9 cellular contexts compared by ENCODE assay signal in the genomic region with DNA sequence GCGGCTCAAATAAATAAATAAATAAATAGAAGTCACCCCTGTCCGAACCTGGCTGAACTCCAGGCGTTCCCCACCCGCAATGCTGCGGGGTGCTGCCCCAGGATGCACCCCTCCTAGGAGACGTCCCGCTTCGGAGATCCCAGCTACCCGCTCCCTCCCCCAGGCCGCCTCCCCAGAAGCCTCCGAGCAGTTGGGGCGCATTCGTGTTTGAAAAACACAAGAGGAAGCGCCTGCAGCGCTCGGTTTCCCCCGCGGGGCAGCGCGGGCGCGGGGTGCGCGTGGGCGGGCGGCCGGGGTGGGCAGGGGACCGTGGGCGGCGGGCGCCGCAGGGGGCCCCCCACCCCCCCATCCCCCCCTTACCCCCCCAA. TPM values are rescaled to one million over a fixed set of nuclear protein-coding genes. Genes with fewer than 3 reads are reported as not detected.
DNase-seq lines count a peak whose midpoint lies in the region; ATAC-seq, FAIRE-seq and TF ChIP-seq lines count a peak whose summit lies in the region.
"Had no signal": no experiment of that assay in that cellular context is flagged by ENCODE, and none has a peak within 500 bp of the region (broad histone marks: within the 10 kb centered on the region; RNA-seq: fewer than 3 reads in every experiment).

No MANE protein-coding gene starts in this region.

- no peak overlapping the region for H2BK15ac ChIP-seq in H1 (ENCODE audit: low read length)

- 0 out of 2 replicates have a peak overlapping the region, but pooled peaks have one; percentile 85 for H2BK5ac ChIP-seq in H1 (ENCODE audit: low read depth, low read length)

- H2BK12ac ChIP-seq in H1 (ENCODE audit: low read depth, low read length): peak overlapping the region; percentile 98; the same call in 1 of the 2 replicates

- no peak overlapping the region for H3K23ac ChIP-seq in H1 (ENCODE audit: insufficient read length)

- 4% methylated on average over 13 of the region's 32 CpGs; no CpG with 5 or more reads in 1 of the 2 experiments for WGBS in H1 (ENCODE audit: extremely low coverage in 1 of 2, insufficient coverage in 1 of 2, insufficient read length in 1 of 2, insufficient replicate concordance in 2 of 2, low coverage in 1 of 2, low lambda C conversion rate in 2 of 2, missing lambda C conversion rate in 1 of 2), 2 experiments
- WGBS in tibial nerve, 2 donors: 0 to 3% methylated on average over 22 to 27 of the region's 32 CpGs

- no peaks in the 10 kb centered on the region; the same call in 1 of the 2 replicates for H3K79me1 ChIP-seq in H1 (ENCODE audit: low read depth, low read length)

- peak overlapping the region; percentile 94; the same call in 1 of the 2 replicates for H4K8ac ChIP-seq in H1 (ENCODE audit: extremely low read depth, insufficient read depth, low read length)

- H3K18ac ChIP-seq in H1 (ENCODE audit: extremely low read depth, low read length): peak overlapping the region; percentile 86; the same call in 1 of the 2 replicates

- no peak for FAIRE-seq in H1 (lab: Jason Lieb, UNC)

- H3K27ac ChIP-seq in H1 (ENCODE audit: low read depth, low read length) (no peak overlapping the region), tibial nerve (peak overlapping the region; percentile 26 to 89 (median 84))

- no peak overlapping the region for H2BK20ac ChIP-seq in H1 (ENCODE audit: low read length)

- H2BK120ac ChIP-seq in H1 (replicated peaks; ENCODE audit: low read depth, low read length): peak overlapping the region; percentile 95

- H3K36me3 ChIP-seq in H1 (ENCODE audit: control insufficient read depth in 2 of 4, insufficient read depth in 4 of 4, low read length in 3 of 4) (peaks cover 0 to 3% (median 0%) of the 10 kb centered on the region in 4 experiments; a peak in 1 of 8 replicates), tibial nerve (no peaks in the 10 kb centered on the region)

- H3K27me3 Mint-ChIP-seq in activated CD4-positive, alpha-beta T cell treated with anti-CD3 and anti-CD28 coated beads for 36 hours: no peaks in the 10 kb centered on the region
- H3K27me3 Mint-ChIP-seq in mesothelial cell of epicardium (ENCODE audit: low read depth): no peaks in the 10 kb centered on the region

- H3K4me1 Mint-ChIP-seq in activated CD4-positive, alpha-beta T cell treated with anti-CD3 and anti-CD28 coated beads for 36 hours: peaks cover 78% of the 10 kb centered on the region
- H3K4me1 Mint-ChIP-seq in mesothelial cell of epicardium: peaks cover 32% of the 10 kb centered on the region

- peaks cover 2% of the 10 kb centered on the region for H3K9me3 Mint-ChIP-seq in activated CD4-positive, alpha-beta T cell treated with anti-CD3 and anti-CD28 coated beads for 36 hours (ENCODE audit: low read depth)
- peaks cover 17% of the 10 kb centered on the region for H3K9me3 Mint-ChIP-seq in mesothelial cell of epicardium

- TF ChIP-seq CTCF in H1 (IDR thresholded peaks at IDR 0.05; ENCODE audit: control extremely low read depth in 1 of 3, insufficient read depth in 1 of 3, low read depth in 1 of 3, low read length in 3 of 3) (no peak), mesothelial cell of epicardium (IDR thresholded peaks at IDR 0.05; ENCODE audit: unreplicated experiment) (no peak), tibial nerve (IDR thresholded peaks at IDR 0.05) (no peak)

- peak overlapping the region; percentile 85 to 88 for H3K4me2 ChIP-seq in H1 (ENCODE audit: insufficient read depth in 1 of 2, low read depth in 2 of 2, low read length in 2 of 2)

- peak overlapping the region; percentile 56 to 83 (median 68) for H3K4me3 ChIP-seq in H1 (ENCODE audit: extremely low read depth in 1 of 4, insufficient read depth in 2 of 4, low read depth in 3 of 4, low read length in 4 of 4)
- peak overlapping the region; percentile 33 to 61 (median 49) for H3K4me3 ChIP-seq in tibial nerve

- H3K36me3 Mint-ChIP-seq in activated CD4-positive, alpha-beta T cell treated with anti-CD3 and anti-CD28 coated beads for 36 hours (ENCODE audit: low read depth): peaks cover 13% of the 10 kb centered on the region
- H3K36me3 Mint-ChIP-seq in mesothelial cell of epicardium: no peaks in the 10 kb centered on the region

- H4K20me1 ChIP-seq in H1 (replicated peaks in 1 of 2; ENCODE audit: control insufficient read depth in 1 of 2, insufficient read depth in 2 of 2, low read length in 2 of 2): no peaks in the 10 kb centered on the region

- peaks cover 8% of the 10 kb centered on the region for H3K23me2 ChIP-seq in H1 (ENCODE audit: low read depth, low read length)

- H3K9me3 ChIP-seq in H1 (ENCODE audit: insufficient read depth in 2 of 2, low read depth in 1 of 2, low read length in 1 of 2): no peaks in the 10 kb centered on the region
- H3K9me3 ChIP-seq in tibial nerve: no peaks in the 10 kb centered on the region

- H3K4me3 Mint-ChIP-seq in activated CD4-positive, alpha-beta T cell treated with anti-CD3 and anti-CD28 coated beads for 36 hours: peak overlapping the region; percentile 74
- peak overlapping the region; percentile 84 for H3K4me3 Mint-ChIP-seq in mesothelial cell of epicardium

- no peak for TF ChIP-seq EP300 in H1 (IDR thresholded peaks at IDR 0.05; ENCODE audit: borderline replicate concordance in 1 of 2, low read depth in 2 of 2, low read length in 2 of 2)
- no peak for TF ChIP-seq EP300 in tibial nerve (IDR thresholded peaks at IDR 0.05)

- CTCF ChIA-PET in activated CD4-positive, alpha-beta T cell treated with anti-CD3 and anti-CD28 coated beads for 36 hours (lab: Charles Lee): interaction anchor here (0.7 to 1.4 kb wide), 4 partner anchors 23 to 56 kb away, joined by 3 to 5 read pairs (median 3); no protein-coding TSS in a partner anchor
- CTCF ChIA-PET in H1 (lab: Charles Lee; ENCODE audit: partially characterized antibody): interaction anchor here (0.5 to 3.0 kb wide), 4 partner anchors 8 to 168 kb away, joined by 3 to 10 read pairs (median 4); no protein-coding TSS in a partner anchor

- peak overlapping the region in 3 of 4 experiments; percentile 29 to 59 (median 35); a peak in 3 of 7 replicates for H3K9ac ChIP-seq in H1 (replicated peaks in 1 of 4; ENCODE audit: extremely low read depth in 1 of 4, low read depth in 3 of 4, low read length in 3 of 4)

- peak overlapping the region; percentile 84 for H4K91ac ChIP-seq in H1 (replicated peaks; ENCODE audit: insufficient read length, low read length)

- TF ChIP-seq POLR2A in H1 (IDR thresholded peaks at IDR 0.05; ENCODE audit: control extremely low read depth in 1 of 2, low read depth in 2 of 2, low read length in 2 of 2) (no peak), tibial nerve (IDR thresholded peaks at IDR 0.05) (no peak)

- H4K5ac ChIP-seq in H1 (ENCODE audit: insufficient read length, low read depth, low read length): no peak overlapping the region

- ATAC-seq in activated CD4-positive, alpha-beta T cell treated with anti-CD3 and anti-CD28 coated beads for 36 hours: peak; percentile 45
- ATAC-seq in GM21390 (IDR thresholded peaks at IDR 0.05; ENCODE audit: unreplicated experiment) (no peak), GM18868 (IDR thresholded peaks at IDR 0.05; ENCODE audit: unreplicated experiment) (no peak)

- H3K4ac ChIP-seq in H1 (replicated peaks; ENCODE audit: insufficient read length, low read depth, low read length): no peak overlapping the region

- POLR2A ChIA-PET in activated CD4-positive, alpha-beta T cell treated with anti-CD3 and anti-CD28 coated beads for 36 hours (lab: Charles Lee): interaction anchor here (0.9 to 1.2 kb wide), 3 partner anchors 10 to 27 kb away, joined by 3 read pairs; partner anchors contain the start of gene SERPINB9
- POLR2A ChIA-PET in H1 (lab: Charles Lee; ENCODE audit: partially characterized antibody): interaction anchor here (1.0 to 2.6 kb wide), 6 partner anchors 16 to 200 kb away, joined by 3 to 10 read pairs (median 4); no protein-coding TSS in a partner anchor

- peak overlapping the region; percentile 13 for H3K56ac ChIP-seq in H1 (replicated peaks; ENCODE audit: insufficient read length, low read depth, low read length)

- H3K79me2 ChIP-seq in H1 (ENCODE audit: control insufficient read depth in 1 of 2, insufficient read depth in 2 of 2, low read length in 2 of 2): no peaks in the 10 kb centered on the region

- intact Hi-C loops in activated CD4-positive, alpha-beta T cell treated with anti-CD3 and anti-CD28 coated beads for 36 hours (cut with DNase I, micrococcal nuclease): loop anchor here (2.0 kb wide), 2 partner anchors 15 to 23 kb away; no protein-coding TSS in a partner anchor

- H2AFZ ChIP-seq in H1 (ENCODE audit: low read length): peak overlapping the region; percentile 58; the same call in 1 of the 2 replicates

- H3K4me1 ChIP-seq in H1 (replicated peaks in 1 of 4; ENCODE audit: control insufficient read depth in 3 of 4, insufficient read depth in 4 of 4, low read length in 3 of 4) (peaks cover 15 to 25% (median 18%) of the 10 kb centered on the region in 4 experiments), tibial nerve (peaks cover 0 to 34% (median 23%) of the 10 kb centered on the region in 4 donors)

- no peak for TF ChIP-seq RAD21 in H1 (IDR thresholded peaks at IDR 0.05 in 1 of 2, conservative IDR thresholded peaks at IDR 0.05 in 1 of 2; ENCODE audit: low read depth in 2 of 2, low read length in 2 of 2)

- H3K27me3 ChIP-seq in H1 (replicated peaks in 1 of 4; ENCODE audit: control insufficient read depth in 3 of 4, extremely low read depth in 1 of 4, insufficient read depth in 3 of 4, low read length in 3 of 4) (peaks cover 0 to 7% (median 6%) of the 10 kb centered on the region in 4 experiments; a peak in 3 of 7 replicates), tibial nerve (no peaks in the 10 kb centered on the region)

- DNase-seq in activated CD4-positive, alpha-beta T cell treated with anti-CD3 and anti-CD28 coated beads for 36 hours: peak; percentile 68
- DNase-seq in activated CD4-positive, alpha-beta T cell treated with anti-CD3 and anti-CD28 coated beads for 1 hour: no peak
- DNase-seq in activated CD4-positive, alpha-beta T cell treated with anti-CD3 and anti-CD28 coated beads, Interleukin-2, amount 50 U/mL, for 4 hours: peak; percentile 39 to 43
- no peak for DNase-seq in H1 (ENCODE audit: low read depth in 1 of 2, low spot score in 2 of 2)
- no peak for DNase-seq in mesothelial cell of epicardium (ENCODE audit: low spot score in 2 of 2, unreplicated experiment in 2 of 2)
- DNase-seq in tibial nerve (ENCODE audit: low spot score in 2 of 2): no peak
- DNase-seq: DND-41 had no signal

- no peak overlapping the region for H2AK5ac ChIP-seq in H1 (ENCODE audit: low read depth, low read length)

- peak overlapping the region; percentile 79 for H3K27ac Mint-ChIP-seq in activated CD4-positive, alpha-beta T cell treated with anti-CD3 and anti-CD28 coated beads for 36 hours
- H3K27ac Mint-ChIP-seq in mesothelial cell of epicardium: peak overlapping the region; percentile 69

- no peak overlapping the region for H3K14ac ChIP-seq in H1 (ENCODE audit: insufficient read length)

RNA-seq across cellular contexts. Expression of gene SERPINB9, which starts 27.3 kb away (rescaled TPM):
- total RNA-seq in activated CD4-positive, alpha-beta T cell treated with anti-CD3 and anti-CD28 coated beads for 36 hours: 100 to 1,000 TPM in 1 of 2 experiments, 10 to 100 TPM in 1; 90.0 to 109 TPM
- 63.5 and 66.8 TPM in 2 replicates for total RNA-seq in H1 (2021; fragmentation: NEBNext Ultra II Directional; extraction: Animal tissue kit (Norgen Biotek cat#: 25700))
- polyA plus RNA-seq in H1 (2011; rRNA removed): 53.5 and 93.8 TPM in 2 replicates
- polyA plus RNA-seq in H1 (2011; cell fraction: cytosol; rRNA removed): 58.9 TPM
- polyA plus RNA-seq in H1 (2011; cell fraction: nucleus; rRNA removed): 23.5 TPM
- polyA plus RNA-seq in H1 (2012, experiment 1 of 2): 56.9 to 68.1 TPM (median 58.4 TPM) in 4 replicates
- polyA plus RNA-seq in H1 (2012, experiment 2 of 2): 26.8 TPM
- polyA plus RNA-seq in H1 (2013, experiment 1 of 2): 31.2 TPM
- polyA plus RNA-seq in H1 (2013, experiment 2 of 2): 29.8 TPM
- polyA minus RNA-seq in H1 (2011; rRNA and poly(A)+ RNA removed): 100 and 149 TPM in 2 replicates
- 53.1 TPM for polyA minus RNA-seq in H1 (2011; cell fraction: cytosol; rRNA and poly(A)+ RNA removed)
- polyA minus RNA-seq in H1 (2011; cell fraction: nucleus; rRNA and poly(A)+ RNA removed): 25.0 TPM
- 28.2 to 30.9 TPM (median 30.6 TPM) in 3 replicates for total RNA-seq in mesothelial cell of epicardium
- 10 to 100 TPM; 17.1 to 54.4 (median 35.8) TPM for total RNA-seq in tibial nerve

RNA-seq across cellular contexts. Expression of gene SERPINB1, which starts 34.2 kb away (rescaled TPM):
- 100 to 1,000 TPM; 200 to 243 TPM for total RNA-seq in activated CD4-positive, alpha-beta T cell treated with anti-CD3 and anti-CD28 coated beads for 36 hours
- total RNA-seq in H1 (2021; fragmentation: NEBNext Ultra II Directional; extraction: Animal tissue kit (Norgen Biotek cat#: 25700)): 17.3 and 20.0 TPM in 2 replicates
- polyA plus RNA-seq in H1 (2011; rRNA removed): 6.1 and 8.1 TPM in 2 replicates
- 10.5 TPM for polyA plus RNA-seq in H1 (2011; cell fraction: cytosol; rRNA removed)
- 6.2 TPM for polyA plus RNA-seq in H1 (2011; cell fraction: nucleus; rRNA removed)
- polyA plus RNA-seq in H1 (2012, experiment 1 of 2): 10.7 to 16.0 TPM (median 12.9 TPM) in 4 replicates
- polyA plus RNA-seq in H1 (2012, experiment 2 of 2): 4.4 TPM
- polyA plus RNA-seq in H1 (2013, experiment 1 of 2): 11.4 TPM
- polyA plus RNA-seq in H1 (2013, experiment 2 of 2): 11.6 TPM
- 6.2 and 8.8 TPM in 2 replicates for polyA minus RNA-seq in H1 (2011; rRNA and poly(A)+ RNA removed)
- polyA minus RNA-seq in H1 (2011; cell fraction: cytosol; rRNA and poly(A)+ RNA removed): 8.2 TPM
- polyA minus RNA-seq in H1 (2011; cell fraction: nucleus; rRNA and poly(A)+ RNA removed): 8.8 TPM
- total RNA-seq in mesothelial cell of epicardium (18.5 to 20.3 TPM (median 19.5 TPM) in 3 replicates), tibial nerve (10 to 100 TPM; 21.3 to 29.0 (median 23.1) TPM)

Comparison
In these comparisons a context has a peak if more than half of its experiments do, and no peak if none do; other contexts are left out.
1. DNase-seq: peak in activated CD4-positive, alpha-beta T cell treated with anti-CD3 and anti-CD28 coated beads for 36 hours (single experiment) and activated CD4-positive, alpha-beta T cell treated with anti-CD3 and anti-CD28 coated beads, Interleukin-2, amount 50 U/mL, for 4 hours (2 of 2); none in activated CD4-positive, alpha-beta T cell treated with anti-CD3 and anti-CD28 coated beads for 1 hour (single experiment), H1 (0 of 2), mesothelial cell of epicardium (0 of 2) and tibial nerve (0 of 2).